11 cellular contexts compared by ENCODE assay signal in the genomic region with DNA sequence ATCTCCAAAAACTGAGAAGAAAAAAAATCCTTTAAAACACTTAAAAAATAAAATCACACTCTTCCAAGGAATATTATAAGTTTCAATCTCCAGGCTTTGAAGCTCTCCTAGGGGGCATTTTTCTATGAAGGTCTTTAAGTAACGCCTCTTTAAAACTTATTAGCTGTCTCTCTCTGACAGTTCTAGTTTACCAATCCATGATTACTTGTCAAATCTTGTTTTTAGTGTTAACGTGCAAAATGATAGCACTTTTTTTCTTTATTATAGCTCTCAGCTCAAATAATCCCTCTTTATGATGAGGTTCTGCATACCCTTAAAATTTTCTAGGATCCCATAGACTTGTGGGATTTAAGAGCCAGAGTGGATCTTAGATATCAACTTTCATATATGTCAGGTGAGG.
"Had no signal": no experiment of that assay in that cellular context is flagged by ENCODE, and none has a peak within 500 bp of the region (broad histone marks: within the 10 kb centered on the region; RNA-seq: fewer than 3 reads in every experiment).

No MANE protein-coding gene starts in this region.

- H3K27ac ChIP-seq: GM23248 had no signal

- ATAC-seq: GM23338, HCT116 had no signal

- H2AFZ ChIP-seq: GM23248, GM23338 had no signal

- H3K36me3 ChIP-seq: HAP-1 had no signal

- H3K9ac ChIP-seq: GM23248 had no signal

- H3K9me3 ChIP-seq: HAP-1 had no signal

- H3K4me1 ChIP-seq: HAP-1 had no signal

- H3K4me2 ChIP-seq: GM23338 had no signal

- FAIRE-seq: H1, H54 had no signal

- H3K4me3 ChIP-seq: GM23248, GM23338, HAP-1 had no signal

- DNase-seq: GM23248, GOT3, H7, H9, HCEC 1CT, HFFc6 had no signal
